In the genomic region with DNA sequence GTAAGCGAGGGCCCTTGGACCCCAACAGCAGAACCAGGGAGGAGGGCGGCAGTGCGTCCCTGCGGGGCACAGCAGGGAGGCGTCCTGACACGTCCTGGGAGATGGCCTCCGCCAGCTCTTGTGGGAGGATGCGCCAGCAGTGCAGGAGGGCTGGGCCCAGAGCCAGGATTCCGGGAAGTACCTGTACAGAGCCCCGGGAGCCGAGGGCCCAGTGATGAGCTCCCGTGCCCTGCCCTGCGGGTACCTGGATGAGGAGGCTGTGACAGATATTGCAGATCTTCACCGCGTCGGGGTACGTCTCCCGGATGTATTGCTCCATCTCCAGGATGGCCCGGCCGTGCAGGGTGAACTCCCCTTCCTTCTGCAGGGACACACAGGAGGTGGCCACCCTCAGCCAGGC, we compare ENCODE assay signal across 12 cellular contexts. TPM values are rescaled to one million over a fixed set of nuclear protein-coding genes. Genes with fewer than 3 reads are reported as not detected.
DNase-seq lines count a peak whose midpoint lies in the region; ATAC-seq and TF ChIP-seq lines count a peak whose summit lies in the region.
"Had no signal": no experiment of that assay in that cellular context is flagged by ENCODE, and none has a peak within 500 bp of the region (broad histone marks: within the 10 kb centered on the region; RNA-seq: fewer than 3 reads in every experiment).

No MANE protein-coding gene starts in this region.

- peak; percentile 28 for DNase-seq in left cardiac atrium
- DNase-seq in Right ventricle myocardium inferior (ENCODE audit: missing footprints): no peak
- peak in 1 of 3 donors; percentile 65 for DNase-seq in Peyer's patch
- DNase-seq in foreskin keratinocyte: peak; percentile 28 to 54
- peak; percentile 48 to 73 for DNase-seq in aorta
- DNase-seq in COLO829 (ENCODE audit: low spot score): no peak
- DNase-seq in HFFc6: no peak
- DNase-seq in activated effector memory CD4-positive, alpha-beta T cell treated with anti-CD3 and anti-CD28 coated beads, Interleukin-2, amount 50 U/mL, for 16 hours: no peak
- DNase-seq: activated CD8-positive, alpha-beta memory T cell treated with anti-CD3 and anti-CD28 coated beads, Interleukin-2, amount 50 U/mL, for 4 hours; BE2C; uterus had no signal

- H3K4me1 ChIP-seq in Peyer's patch (peaks cover under 1 to 50% (median 5%) of the 10 kb centered on the region in 4 donors), foreskin keratinocyte (peaks cover 7% of the 10 kb centered on the region), aorta (ENCODE audit: control insufficient read depth in 1 of 2, insufficient read depth in 2 of 2, low read length in 2 of 2) (no peaks in the 10 kb centered on the region)

- H3K27ac ChIP-seq in Peyer's patch: peak overlapping the region; percentile 17 to 91 (median 66)
- no peak overlapping the region for H3K27ac ChIP-seq in foreskin keratinocyte
- no peak overlapping the region for H3K27ac ChIP-seq in aorta (ENCODE audit: low read depth in 1 of 2, low read length in 2 of 2)
- H3K27ac ChIP-seq: epithelial cell of prostate, uterus had no signal

- TF ChIP-seq CTCF in Peyer's patch (IDR thresholded peaks at IDR 0.05) (no peak), foreskin keratinocyte (conservative IDR thresholded peaks at IDR 0.05) (no peak), HFFc6 (IDR thresholded peaks at IDR 0.05) (no peak)

- H3K4me3 ChIP-seq in Peyer's patch (peak overlapping the region in 2 of 4 donors; percentile 32 to 39), aorta (ENCODE audit: low read length in 2 of 2) (no peak overlapping the region)
- H3K4me3 ChIP-seq: uterus had no signal

- H3K4me1 Mint-ChIP-seq in HFFc6 (ENCODE audit: low read depth): peaks cover 26% of the 10 kb centered on the region

- no peaks in the 10 kb centered on the region; the same call in 1 of the 2 replicates for H3K36me3 Mint-ChIP-seq in HFFc6 (ENCODE audit: low read depth)

- H3K9me3 Mint-ChIP-seq in HFFc6: no peaks in the 10 kb centered on the region

- no peak overlapping the region for H3K27ac Mint-ChIP-seq in HFFc6

- ATAC-seq in left cardiac atrium: no peak
- ATAC-seq in Right ventricle myocardium inferior: no peak
- ATAC-seq in foreskin keratinocyte: peak; percentile 82
- ATAC-seq in aorta (ENCODE audit: low FRiP score): no peak

- no peaks in the 10 kb centered on the region for H3K9me3 ChIP-seq in Peyer's patch
- H3K9me3 ChIP-seq in aorta (ENCODE audit: control insufficient read depth, low read length): no peaks in the 10 kb centered on the region
- H3K9me3 ChIP-seq: BE2C, uterus had no signal

- H3K27me3 ChIP-seq in Peyer's patch (no peaks in the 10 kb centered on the region), foreskin keratinocyte (no peaks in the 10 kb centered on the region), aorta (ENCODE audit: control insufficient read depth in 1 of 2, insufficient read depth in 2 of 2, low read length in 1 of 2) (no peaks in the 10 kb centered on the region)
- H3K27me3 ChIP-seq: BE2C, uterus had no signal

- no peak for TF ChIP-seq POLR2A in Peyer's patch (IDR thresholded peaks at IDR 0.05)

- 86 to 89% methylated on average over 20 of the region's 20 CpGs for WGBS in aorta, 2 donors

- H3K4me3 Mint-ChIP-seq in HFFc6: no peak overlapping the region

- H3K36me3 ChIP-seq in Peyer's patch: peaks cover 0 to 14% (median 0%) of the 10 kb centered on the region in 3 donors
- H3K36me3 ChIP-seq in aorta (ENCODE audit: control insufficient read depth in 1 of 2, insufficient read depth in 2 of 2, low read length in 1 of 2): no peaks in the 10 kb centered on the region
- H3K36me3 ChIP-seq: BE2C, uterus had no signal

- intact Hi-C loops in left cardiac atrium (cut with DNase I): loop anchor here in 1 of 2 donors (10.0 kb wide), 1 partner anchor 228 kb away; no protein-coding TSS in a partner anchor
- intact Hi-C loops in Right ventricle myocardium inferior (cut with DNase I): no loop called here
- intact Hi-C loops in aorta (cut with DNase I): no loop called here

- H3K27me3 Mint-ChIP-seq in HFFc6 (ENCODE audit: insufficient read depth): peaks cover 4% of the 10 kb centered on the region

RNA-seq across cellular contexts. Expression of gene KDM8, which starts 23.1 kb away (rescaled TPM):
- total RNA-seq in left cardiac atrium (1 to 10 TPM; 3.0 to 4.2 TPM), Right ventricle myocardium inferior (3.5 TPM), Peyer's patch (100 to 1,000 TPM in 1 of 4 donors, 10 to 100 TPM in 3; 22.3 to 130 (median 40.9) TPM), foreskin keratinocyte (1.8 and 2.6 TPM in 2 replicates), aorta (1 to 10 TPM; 4.3 to 5.6 TPM)
- polyA plus RNA-seq in foreskin keratinocyte (1.8 TPM in 2 replicates), aorta (1 to 10 TPM; 7.0 to 7.4 TPM)
- total RNA-seq in HFFc6 (2021; fragmentation: NEBNext Ultra II Directional; extraction: Animal tissue kit (Norgen Biotek cat#: 25700)): 1 to 10 TPM; 4.1 to 5.8 (median 4.9) TPM

RNA-seq across cellular contexts. Expression of gene NSMCE1, which starts 42.1 kb away (rescaled TPM):
- 10 to 100 TPM; 31.5 to 32.6 TPM for total RNA-seq in left cardiac atrium
- total RNA-seq in Right ventricle myocardium inferior: 35.8 TPM
- 10 to 100 TPM; 20.9 to 41.3 (median 30.6) TPM for total RNA-seq in Peyer's patch
- 65.4 and 68.7 TPM in 2 replicates for total RNA-seq in foreskin keratinocyte
- polyA plus RNA-seq in foreskin keratinocyte: 88.8 and 91.5 TPM in 2 replicates
- 10 to 100 TPM; 34.6 to 39.1 TPM for total RNA-seq in aorta
- polyA plus RNA-seq in aorta: 10 to 100 TPM; 71.0 to 74.2 TPM
- total RNA-seq in HFFc6 (2021; fragmentation: NEBNext Ultra II Directional; extraction: Animal tissue kit (Norgen Biotek cat#: 25700)): 10 to 100 TPM; 63.6 to 71.3 (median 66.5) TPM

Comparison
In these comparisons a context has a peak if more than half of its experiments do, and no peak if none do; other contexts are left out.
1. DNase-seq: peak in left cardiac atrium (single experiment), foreskin keratinocyte (2 of 2) and aorta (2 of 2); none in Right ventricle myocardium inferior (single experiment), COLO829 (single experiment), HFFc6 (single experiment) and activated effector memory CD4-positive, alpha-beta T cell treated with anti-CD3 and anti-CD28 coated beads, Interleukin-2, amount 50 U/mL, for 16 hours (single experiment).
2. H3K27ac ChIP-seq: peak in Peyer's patch (4 of 4); none in foreskin keratinocyte (single experiment) and aorta (0 of 2).